8 cellular contexts compared by ENCODE assay signal in the genomic region with DNA sequence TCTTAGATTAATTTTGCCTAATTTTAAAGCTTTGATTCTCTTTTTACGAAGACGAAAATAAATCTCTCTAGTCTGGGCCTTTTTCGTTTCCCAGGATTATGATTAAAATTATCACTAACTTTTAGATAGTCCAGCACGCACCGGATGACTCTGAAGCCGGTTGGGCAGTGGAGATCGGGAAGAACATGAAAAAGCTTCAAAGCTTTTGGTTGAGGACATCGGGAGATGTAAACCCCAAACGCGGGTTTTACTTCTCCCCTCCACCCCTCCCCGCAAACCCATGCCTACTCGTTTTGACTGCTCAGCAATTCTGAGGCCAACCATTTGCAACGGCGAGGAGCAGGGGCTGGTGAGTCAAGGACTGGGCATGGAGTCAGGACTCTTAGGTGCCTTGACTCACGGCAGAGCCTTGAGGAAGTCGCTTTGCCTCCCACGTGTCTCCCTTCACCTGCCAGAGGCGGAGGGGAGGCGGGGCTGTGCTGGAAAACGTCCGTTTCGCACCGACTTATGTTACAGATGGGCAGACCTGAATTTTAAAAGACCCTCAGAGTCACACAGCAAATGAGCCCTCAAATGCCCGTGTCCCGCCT. TPM values are rescaled to one million over a fixed set of nuclear protein-coding genes. Genes with fewer than 3 reads are reported as not detected.
DNase-seq lines count a peak whose midpoint lies in the region; ATAC-seq and TF ChIP-seq lines count a peak whose summit lies in the region.

No MANE protein-coding gene starts in this region.

- peak overlapping the region; percentile 84 for H3K27ac ChIP-seq in SU-DHL-6 (ENCODE audit: low read depth, low read length)
- peak overlapping the region; percentile 88 for H3K27ac ChIP-seq in angular gyrus (ENCODE audit: low read depth, low read length)
- peak overlapping the region; percentile 93 to 98 for H3K27ac ChIP-seq in right atrium auricular region
- H3K27ac ChIP-seq in urinary bladder (ENCODE audit: low read depth), result peak overlapping the region; percentile 64

- H3K4me1 ChIP-seq in right atrium auricular region (peaks cover 0 to 42% of the 10 kb centered on the region in 2 donors), urinary bladder (ENCODE audit: insufficient read depth) (no peaks in the 10 kb centered on the region)

- no peak for ATAC-seq in HG02840 (IDR thresholded peaks at IDR 0.05; ENCODE audit: low FRiP score, unreplicated experiment)

- H3K9ac ChIP-seq in SU-DHL-6 (ENCODE audit: low read length), result peak overlapping the region; percentile 83

- H3K4me2 ChIP-seq in SU-DHL-6 (ENCODE audit: low read depth, low read length, poor library complexity, severe bottlenecking), result peak overlapping the region; percentile 78

- no peaks in the 10 kb centered on the region for H3K27me3 ChIP-seq in SU-DHL-6 (ENCODE audit: low read length)
- H3K27me3 ChIP-seq in right atrium auricular region, result no peaks in the 10 kb centered on the region

- POLR2A ChIA-PET in GM10248 (lab: Yijun Ruan, JAX), result no interaction called here

- H3K36me3 ChIP-seq in SU-DHL-6 (ENCODE audit: low read length), result no peaks in the 10 kb centered on the region
- H3K36me3 ChIP-seq in right atrium auricular region, result no peaks in the 10 kb centered on the region
- H3K36me3 ChIP-seq in urinary bladder (ENCODE audit: insufficient read depth), result no peaks in the 10 kb centered on the region

- H3K4me3 ChIP-seq in SU-DHL-6 (ENCODE audit: insufficient read depth, low read length, poor library complexity, severe bottlenecking) (peak overlapping the region; percentile 78), right atrium auricular region (peak overlapping the region; percentile 89 to 92), urinary bladder (ENCODE audit: low read depth, low read length) (peak overlapping the region; percentile 61)

- CTCF ChIA-PET in GM10248 (lab: Yijun Ruan, JAX), result interaction anchor here (1.0 to 1.1 kb wide), 3 partner anchors 9 to 66 kb away, joined by 3 to 4 read pairs (median 3); no protein-coding TSS in a partner anchor

- 1% methylated on average over 25 of the region's 25 CpGs for WGBS in urinary bladder

- H3K79me2 ChIP-seq in SU-DHL-6 (ENCODE audit: insufficient read depth, low read length), result peaks cover 34% of the 10 kb centered on the region

- TF ChIP-seq CTCF in GM10248 (IDR thresholded peaks at IDR 0.05; ENCODE audit: control extremely low read depth, extremely low read depth, low read depth, missing control alignments) (no peak), SU-DHL-6 (IDR thresholded peaks at IDR 0.05; ENCODE audit: insufficient read depth, low read length, poor library complexity, severe bottlenecking) (no peak), right atrium auricular region (IDR thresholded peaks at IDR 0.05) (no peak)

- H2AFZ ChIP-seq in SU-DHL-6 (ENCODE audit: low read depth, low read length, severe bottlenecking), result peak overlapping the region; percentile 94

- DNase-seq in GM10248 (ENCODE audit: extremely low spot score) (peak; percentile 56), HuH-7.5 (ENCODE audit: low spot score) (peak; percentile 51), right atrium auricular region (ENCODE audit: low spot score) (peak; percentile 87), pulmonary artery endothelial cell (ENCODE audit: low read depth, low spot score) (peak; percentile 80)

- no peaks in the 10 kb centered on the region for H3K9me2 ChIP-seq in SU-DHL-6 (replicated peaks; ENCODE audit: insufficient read depth, low read length)

- peaks cover 24% of the 10 kb centered on the region for H3F3A ChIP-seq in SU-DHL-6 (ENCODE audit: insufficient read depth)

- H4K20me1 ChIP-seq in SU-DHL-6 (ENCODE audit: low read depth, low read length), result peaks cover 3% of the 10 kb centered on the region; the same call in 1 of the 2 replicates

- H3K9me3 ChIP-seq in SU-DHL-6 (ENCODE audit: insufficient read depth, low read length) (no peaks in the 10 kb centered on the region), right atrium auricular region (no peaks in the 10 kb centered on the region)

RNA-seq across cellular contexts. Expression of a gene that starts 1.0 kb away (rescaled TPM):
- 10 to 100 TPM; 35.3 to 39.6 TPM for total RNA-seq in right atrium auricular region
- 33.2 and 49.5 TPM in 2 replicates for total RNA-seq in pulmonary artery endothelial cell
- 14.9 TPM for total RNA-seq in urinary bladder
- 12.5 TPM for polyA plus RNA-seq in urinary bladder
